In the genomic region with DNA sequence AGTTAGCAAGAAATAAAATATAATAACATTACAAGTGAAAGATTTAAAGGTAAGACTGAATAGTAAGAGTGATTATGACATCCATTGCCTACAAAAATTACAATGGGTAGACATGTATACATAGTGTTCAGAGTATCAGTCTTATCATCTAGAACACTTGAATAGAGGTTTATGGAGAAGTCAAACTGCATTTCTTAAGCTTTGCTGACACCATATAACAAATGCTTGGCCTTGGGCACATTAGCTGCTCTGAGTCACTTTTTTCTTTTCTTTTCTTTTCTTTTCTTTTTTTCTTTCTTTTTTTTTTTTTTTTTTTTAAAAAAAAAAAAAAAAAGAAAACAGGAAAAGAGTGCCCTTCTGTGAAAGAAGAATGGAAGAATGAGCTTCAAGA, we compare ENCODE assay signal across 19 cellular contexts.
DNase-seq lines count a peak whose midpoint lies in the region; ATAC-seq, FAIRE-seq and TF ChIP-seq lines count a peak whose summit lies in the region.
"Had no signal": no experiment of that assay in that cellular context is flagged by ENCODE, and none has a peak within 500 bp of the region (broad histone marks: within the 10 kb centered on the region; RNA-seq: fewer than 3 reads in every experiment).

No MANE protein-coding gene starts in this region.

- no peaks in the 10 kb centered on the region for H3K27me3 ChIP-seq in brain microvascular endothelial cell (replicated peaks)
- H3K27me3 ChIP-seq in endodermal cell (ENCODE audit: control insufficient read depth, insufficient read depth, low read length, poor library complexity, severe bottlenecking), result no peaks in the 10 kb centered on the region

- DNase-seq in EH (ENCODE audit: low read depth), result peak; percentile 49
- DNase-seq in LHCN-M2 (ENCODE audit: low read depth), result peak; percentile 28
- DNase-seq in brain microvascular endothelial cell, result no peak
- peak; percentile 44 for DNase-seq in foreskin melanocyte
- DNase-seq in germinal center (ENCODE audit: low spot score), result no peak
- no peak for DNase-seq in endodermal cell
- DNase-seq in HTR-8/SVneo (ENCODE audit: insufficient read length, low spot score), result no peak
- DNase-seq: C1 segment of cervical spinal cord, DND-41, NCI-H1105, NCI-H1694, NCI-H2107, NCI-H526 treated with DMSO at 0.1 percent for 48 hours had no signal

- H3K27me3 Mint-ChIP-seq in endodermal cell (ENCODE audit: insufficient read depth), result no peaks in the 10 kb centered on the region

- no peak overlapping the region for H3K27ac Mint-ChIP-seq in endodermal cell

- no peak for FAIRE-seq in HTR-8/SVneo (lab: Jason Lieb, UNC)
- FAIRE-seq: A549, GM12892, H1 had no signal

- no peaks in the 10 kb centered on the region for H3K9me3 Mint-ChIP-seq in endodermal cell

- no peaks in the 10 kb centered on the region for H3K9me3 ChIP-seq in endodermal cell (ENCODE audit: control insufficient read depth, low read length)
- H3K9me3 ChIP-seq: A549 had no signal

- H3K36me3 ChIP-seq in brain microvascular endothelial cell (replicated peaks) (no peaks in the 10 kb centered on the region), endodermal cell (ENCODE audit: control insufficient read depth, insufficient read depth, low read length) (no peaks in the 10 kb centered on the region)

- H3K4me3 ChIP-seq in brain microvascular endothelial cell (ENCODE audit: low read depth, low read length) (no peak overlapping the region), endodermal cell (ENCODE audit: low read length) (no peak overlapping the region)
- H3K4me3 ChIP-seq: A549 had no signal

- no peaks in the 10 kb centered on the region for H3K36me3 Mint-ChIP-seq in endodermal cell (ENCODE audit: low read depth)

- ATAC-seq in GM18907 (IDR thresholded peaks at IDR 0.05; ENCODE audit: unreplicated experiment), result no peak
- ATAC-seq: A549 had no signal

- TF ChIP-seq CTCF in brain microvascular endothelial cell (IDR thresholded peaks at IDR 0.05; ENCODE audit: low read depth, low read length, missing control alignments) (no peak), endodermal cell (conservative IDR thresholded peaks at IDR 0.05) (no peak)

- H3K4me1 Mint-ChIP-seq in endodermal cell, result no peaks in the 10 kb centered on the region

- no peaks in the 10 kb centered on the region for H3K4me1 ChIP-seq in endodermal cell (ENCODE audit: control insufficient read depth, insufficient read depth, low read length)

- H3K27ac ChIP-seq in brain microvascular endothelial cell, result peak overlapping the region; percentile 94
- no peak overlapping the region for H3K27ac ChIP-seq in endodermal cell (ENCODE audit: low read depth, low read length)
- H3K27ac ChIP-seq: A549, KMS-11, RWPE1 had no signal

- no peak overlapping the region for H3K9ac ChIP-seq in endodermal cell (ENCODE audit: extremely low read depth, low read length, poor library complexity, severe bottlenecking)
- H3K9ac ChIP-seq: KMS-11 had no signal

- H3K4me3 Mint-ChIP-seq in endodermal cell, result no peak overlapping the region

- in situ Hi-C loops in brain microvascular endothelial cell (cut with HindIII; ENCODE audit: low pct_ligation_motif_present, low sequenced_read_pairs), result loop anchor here (25.0 kb wide), 1 partner anchor 152 kb away; no protein-coding TSS in a partner anchor

Comparison
In these comparisons a context has a peak if more than half of its experiments do, and no peak if none do; other contexts are left out.
1. DNase-seq: peak in EH (single experiment), LHCN-M2 (single experiment) and foreskin melanocyte (single experiment); none in brain microvascular endothelial cell (single experiment), germinal center (single experiment), endodermal cell (single experiment) and HTR-8/SVneo (single experiment).